ENCODE assay signal across 18 cellular contexts in the genomic region with DNA sequence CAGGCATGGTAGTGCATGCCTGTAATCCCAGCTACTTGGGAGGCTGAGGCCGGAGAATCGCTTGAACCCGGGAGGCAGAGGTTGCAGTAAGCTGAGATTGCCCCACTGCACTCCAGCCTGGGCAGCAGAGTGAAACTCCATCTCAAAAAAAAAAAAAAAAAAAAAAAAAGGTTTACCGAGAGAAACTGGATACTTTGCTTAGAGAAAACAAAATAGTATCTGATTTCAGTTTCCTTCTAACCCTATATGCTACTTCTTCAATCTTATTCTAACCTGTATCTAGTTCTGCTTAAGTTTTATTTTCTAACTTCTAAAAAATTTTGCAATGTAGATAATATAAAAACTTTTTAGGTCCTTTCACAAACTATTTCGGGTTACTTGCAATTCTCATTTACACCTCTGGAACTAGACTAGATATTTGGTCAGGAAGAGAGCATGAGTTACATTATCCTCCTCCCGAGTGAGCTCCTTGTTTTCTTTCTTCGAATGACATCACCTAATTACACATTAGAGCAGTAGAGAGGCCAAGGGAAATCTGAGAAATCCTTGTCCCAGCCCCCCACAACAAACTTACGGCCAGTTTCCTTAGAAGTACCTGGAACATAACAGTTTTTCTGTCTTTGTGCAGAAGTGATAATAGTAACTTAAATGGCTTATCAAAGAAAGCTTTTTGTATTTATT.
DNase-seq lines count a peak whose midpoint lies in the region; ATAC-seq, FAIRE-seq and TF ChIP-seq lines count a peak whose summit lies in the region.
"Had no signal": no experiment of that assay in that cellular context is flagged by ENCODE, and none has a peak within 500 bp of the region (broad histone marks: within the 10 kb centered on the region; RNA-seq: fewer than 3 reads in every experiment).

No MANE protein-coding gene starts in this region.

- no peak overlapping the region for H3K4me3 Mint-ChIP-seq in type B pancreatic cell
- H3K4me3 Mint-ChIP-seq in activated CD4-positive, alpha-beta T cell treated with anti-CD3 and anti-CD28 coated beads, Interleukin-2, amount 10 ng/mL, durations not matched to agents 7 days and 5 days: no peak overlapping the region
- H3K4me3 Mint-ChIP-seq: activated CD8-positive, alpha-beta T cell treated with anti-CD3 and anti-CD28 coated beads for 36 hours; activated T-cell treated with anti-CD3 and anti-CD28 coated beads, Interleukin-2, amount 50 U/mL, for 72 hours; CD8-positive, alpha-beta memory T cell; central memory CD8-positive, alpha-beta T cell had no signal

- no peak for TF ChIP-seq POLR2A in GM12892 (IDR thresholded peaks at IDR 0.05; ENCODE audit: low read depth, low read length)

- FAIRE-seq in GM12892 (lab: Jason Lieb, UNC): no peak
- FAIRE-seq: HTR-8/SVneo had no signal

- CTCF ChIA-PET in activated CD4-positive, alpha-beta T cell treated with anti-CD3 and anti-CD28 coated beads, Interleukin-2, amount 10 ng/mL, durations not matched to agents 7 days and 5 days (lab: Charles Lee): no interaction called here

- H3K4me1 Mint-ChIP-seq in type B pancreatic cell (ENCODE audit: unreplicated experiment): peaks cover 26% of the 10 kb centered on the region
- no peaks in the 10 kb centered on the region for H3K4me1 Mint-ChIP-seq in activated CD4-positive, alpha-beta T cell treated with anti-CD3 and anti-CD28 coated beads, Interleukin-2, amount 10 ng/mL, durations not matched to agents 7 days and 5 days
- H3K4me1 Mint-ChIP-seq: CD8-positive, alpha-beta memory T cell; central memory CD8-positive, alpha-beta T cell had no signal

- intact Hi-C loops in Right ventricle myocardium superior (cut with DNase I) (no loop called here), Right ventricle myocardium inferior (cut with DNase I) (no loop called here)

- no peaks in the 10 kb centered on the region for H3K27me3 Mint-ChIP-seq in type B pancreatic cell
- H3K27me3 Mint-ChIP-seq in activated CD4-positive, alpha-beta T cell treated with anti-CD3 and anti-CD28 coated beads, Interleukin-2, amount 10 ng/mL, durations not matched to agents 7 days and 5 days: no peaks in the 10 kb centered on the region
- H3K27me3 Mint-ChIP-seq: activated CD8-positive, alpha-beta T cell treated with anti-CD3 and anti-CD28 coated beads for 36 hours; CD8-positive, alpha-beta memory T cell; central memory CD8-positive, alpha-beta T cell had no signal

- POLR2A ChIA-PET in activated CD4-positive, alpha-beta T cell treated with anti-CD3 and anti-CD28 coated beads, Interleukin-2, amount 10 ng/mL, durations not matched to agents 7 days and 5 days (lab: Charles Lee): no interaction called here

- H3K36me3 Mint-ChIP-seq in type B pancreatic cell: peaks cover 9% of the 10 kb centered on the region
- H3K36me3 Mint-ChIP-seq in activated CD4-positive, alpha-beta T cell treated with anti-CD3 and anti-CD28 coated beads, Interleukin-2, amount 10 ng/mL, durations not matched to agents 7 days and 5 days (ENCODE audit: low read depth): no peaks in the 10 kb centered on the region

- H3K9me3 Mint-ChIP-seq in type B pancreatic cell: no peaks in the 10 kb centered on the region
- no peaks in the 10 kb centered on the region for H3K9me3 Mint-ChIP-seq in activated CD4-positive, alpha-beta T cell treated with anti-CD3 and anti-CD28 coated beads, Interleukin-2, amount 10 ng/mL, durations not matched to agents 7 days and 5 days
- H3K9me3 Mint-ChIP-seq: activated CD8-positive, alpha-beta T cell treated with anti-CD3 and anti-CD28 coated beads for 36 hours; central memory CD8-positive, alpha-beta T cell had no signal

- TF ChIP-seq CTCF in type B pancreatic cell (conservative IDR thresholded peaks at IDR 0.05): peak; percentile 38

- DNase-seq in Right ventricle myocardium superior: no peak
- no peak for DNase-seq in Right ventricle myocardium inferior (ENCODE audit: missing footprints)
- peak; percentile 5 for DNase-seq in brain pericyte (ENCODE audit: low read depth, low spot score)
- DNase-seq in left kidney (ENCODE audit: low read depth, low spot score): peak; percentile 93
- DNase-seq in type B pancreatic cell (ENCODE audit: extremely low spot score, unreplicated experiment): no peak
- no peak for DNase-seq in GM12892 (ENCODE audit: insufficient read length)
- DNase-seq in COR-L47 (lab: John Stamatoyannopoulos, UW): no peak
- DNase-seq in activated CD4-positive, alpha-beta T cell treated with anti-CD3 and anti-CD28 coated beads, Interleukin-2, amount 10 ng/mL, durations not matched to agents 7 days and 5 days: no peak
- DNase-seq: activated CD8-positive, alpha-beta T cell treated with anti-CD3 and anti-CD28 coated beads for 36 hours; activated T-cell treated with anti-CD3 and anti-CD28 coated beads, Interleukin-2, amount 50 U/mL, for 72 hours; CD8-positive, alpha-beta memory T cell; GF-D8; NCI-H1694; NCI-H748 treated with DMSO at 0.1 percent for 48 hours; Peyer's patch; stimulated activated CD4-positive, alpha-beta T cell treated with anti-CD3 and anti-CD28 coated beads, Interleukin-2, amount 100 ng/mL, for 24 hours had no signal

- peak overlapping the region; percentile 3 for H3K27ac Mint-ChIP-seq in type B pancreatic cell
- no peak overlapping the region for H3K27ac Mint-ChIP-seq in activated CD4-positive, alpha-beta T cell treated with anti-CD3 and anti-CD28 coated beads, Interleukin-2, amount 10 ng/mL, durations not matched to agents 7 days and 5 days
- H3K27ac Mint-ChIP-seq: activated CD8-positive, alpha-beta T cell treated with anti-CD3 and anti-CD28 coated beads for 36 hours; activated T-cell treated with anti-CD3 and anti-CD28 coated beads, Interleukin-2, amount 50 U/mL, for 72 hours had no signal

- peak; percentile 41 for ATAC-seq in Right ventricle myocardium superior (ENCODE audit: poor library complexity)
- ATAC-seq in Right ventricle myocardium inferior: no peak
- ATAC-seq: activated CD8-positive, alpha-beta T cell treated with anti-CD3 and anti-CD28 coated beads for 36 hours; activated T-cell treated with anti-CD3 and anti-CD28 coated beads, Interleukin-2, amount 50 U/mL, for 72 hours had no signal

Comparison
In these comparisons a context has a peak if more than half of its experiments do, and no peak if none do; other contexts are left out.
1. DNase-seq: peak in brain pericyte (single experiment) and left kidney (single experiment); none in Right ventricle myocardium superior (single experiment), Right ventricle myocardium inferior (single experiment), type B pancreatic cell (single experiment), GM12892 (single experiment), COR-L47 (single experiment) and activated CD4-positive, alpha-beta T cell treated with anti-CD3 and anti-CD28 coated beads, Interleukin-2, amount 10 ng/mL, durations not matched to agents 7 days and 5 days (single experiment).